In the genomic region with DNA sequence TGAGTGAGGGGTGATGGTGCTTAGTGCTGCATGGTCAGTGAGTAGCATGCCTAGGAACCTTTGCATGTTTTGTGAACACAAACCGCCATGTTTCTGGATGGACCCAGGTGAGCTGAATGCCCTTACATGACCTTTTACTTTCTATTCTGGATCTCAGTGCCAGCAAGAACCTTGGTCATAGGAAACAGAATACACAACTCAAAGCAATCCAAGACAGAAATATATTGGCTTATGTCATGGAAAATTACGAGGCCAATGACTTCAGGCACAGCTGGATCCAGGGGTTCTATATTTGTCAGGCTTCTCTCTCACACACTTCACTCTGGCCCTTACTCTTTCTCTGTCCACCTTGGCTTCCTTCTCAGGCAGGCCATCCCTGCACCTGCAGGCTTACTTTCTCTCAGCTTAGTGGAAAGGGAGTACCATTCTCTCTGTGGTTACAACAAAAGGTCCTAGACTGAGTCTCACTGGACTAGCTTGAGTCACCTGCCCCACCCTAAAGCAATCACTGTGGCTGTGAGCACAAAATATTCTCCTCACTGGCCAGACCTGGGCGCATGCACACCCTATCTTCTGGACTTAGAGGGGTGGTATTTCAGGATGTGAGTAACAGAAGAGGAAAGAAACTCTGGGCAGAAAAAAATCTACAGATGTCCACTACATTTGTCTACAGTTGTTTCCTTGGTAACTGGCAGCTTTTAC, we compare ENCODE assay signal across 8 cellular contexts. TPM values are rescaled to one million over a fixed set of nuclear protein-coding genes. Genes with fewer than 3 reads are reported as not detected.
DNase-seq lines count a peak whose midpoint lies in the region; ATAC-seq, FAIRE-seq and TF ChIP-seq lines count a peak whose summit lies in the region.
"Had no signal": no experiment of that assay in that cellular context is flagged by ENCODE, and none has a peak within 500 bp of the region (broad histone marks: within the 10 kb centered on the region; RNA-seq: fewer than 3 reads in every experiment).

No MANE protein-coding gene starts in this region.

- H2BK120ac ChIP-seq in mesendoderm (ENCODE audit: low read depth, low read length), result no peak overlapping the region

- TF ChIP-seq POLR2A in H54 (IDR thresholded peaks at IDR 0.05; ENCODE audit: low read depth, low read length) (no peak), gastrocnemius medialis (IDR thresholded peaks at IDR 0.05) (no peak)

- peaks cover 0 to 4% of the 10 kb centered on the region in 2 donors for H3K4me1 ChIP-seq in gastrocnemius medialis
- no peaks in the 10 kb centered on the region for H3K4me1 ChIP-seq in mesendoderm (ENCODE audit: control insufficient read depth, low read depth, low read length)
- H3K4me1 ChIP-seq: vagina had no signal

- H2AK5ac ChIP-seq in mesendoderm (ENCODE audit: low read length), result no peak overlapping the region

- in situ Hi-C loops in gastrocnemius medialis (cut with MboI; ENCODE audit: low sequenced_read_pairs in 4 of 4), result no loop called here

- no peaks in the 10 kb centered on the region for H3K9me3 ChIP-seq in gastrocnemius medialis
- H3K9me3 ChIP-seq: vagina had no signal

- H2BK5ac ChIP-seq in mesendoderm (ENCODE audit: low read length), result no peak overlapping the region

- H3K4me2 ChIP-seq in mesendoderm (ENCODE audit: low read length), result no peak overlapping the region

- no peak overlapping the region for H3K27ac ChIP-seq in epithelial cell of prostate
- peak overlapping the region in 3 of 4 donors; percentile 4 to 57 (median 49) for H3K27ac ChIP-seq in gastrocnemius medialis
- H3K27ac ChIP-seq in mesendoderm (ENCODE audit: low read depth, low read length), result no peak overlapping the region
- H3K27ac ChIP-seq: vagina had no signal

- FAIRE-seq in H54 (lab: Jason Lieb, UNC) (peak; percentile 71), D721Med (lab: Jason Lieb, UNC) (no peak)

- no peak overlapping the region for H3K18ac ChIP-seq in mesendoderm (ENCODE audit: low read length)

- no peak overlapping the region for H3K9ac ChIP-seq in mesendoderm (ENCODE audit: low read length)

- H3K79me2 ChIP-seq in mesendoderm (ENCODE audit: control insufficient read depth, insufficient read depth, low read length), result no peaks in the 10 kb centered on the region

- no peak overlapping the region for H4K8ac ChIP-seq in mesendoderm (ENCODE audit: low read depth, low read length)

- H3K27me3 ChIP-seq in gastrocnemius medialis (no peaks in the 10 kb centered on the region), mesendoderm (ENCODE audit: insufficient read depth, low read length, poor library complexity) (no peaks in the 10 kb centered on the region)
- H3K27me3 ChIP-seq: vagina had no signal

- H4K5ac ChIP-seq in mesendoderm (ENCODE audit: low read length), result no peak overlapping the region

- H3K79me1 ChIP-seq in mesendoderm (ENCODE audit: low read length), result no peaks in the 10 kb centered on the region

- WGBS in mesendoderm (ENCODE audit: extremely low coverage, insufficient coverage, low lambda C conversion rate), result no CpG with 5 or more reads among the region's 3 CpGs

- H3K56ac ChIP-seq in mesendoderm (ENCODE audit: low read length), result no peak overlapping the region

- ATAC-seq in gastrocnemius medialis, result peak; percentile 73 to 80

- no peaks in the 10 kb centered on the region for H3K36me3 ChIP-seq in gastrocnemius medialis
- H3K36me3 ChIP-seq in mesendoderm (ENCODE audit: control insufficient read depth, insufficient read depth, low read length), result no peaks in the 10 kb centered on the region
- H3K36me3 ChIP-seq: vagina had no signal

- H2BK15ac ChIP-seq in mesendoderm (replicated peaks; ENCODE audit: low read depth), result no peak overlapping the region

- no peak overlapping the region for H3K4me3 ChIP-seq in gastrocnemius medialis
- no peak overlapping the region for H3K4me3 ChIP-seq in mesendoderm (ENCODE audit: low read length)
- H3K4me3 ChIP-seq: vagina had no signal

- H3K23ac ChIP-seq in mesendoderm (ENCODE audit: low read length), result no peak overlapping the region

- no peak overlapping the region for H3K4ac ChIP-seq in mesendoderm (ENCODE audit: low read depth, low read length)

- TF ChIP-seq CTCF in gastrocnemius medialis (IDR thresholded peaks at IDR 0.05 in 4 of 5, conservative IDR thresholded peaks at IDR 0.05 in 1 of 5) (no peak), D721Med (IDR thresholded peaks at IDR 0.05; ENCODE audit: insufficient read depth, missing control alignments) (no peak)

- DNase-seq in H54 (ENCODE audit: insufficient read length, low spot score) (no peak), RPMI8226 (peak; percentile 84), epithelial cell of prostate (ENCODE audit: low read depth, low spot score) (peak; percentile 29), gastrocnemius medialis (no peak), mesendoderm (no peak), T1000 (lab: John Stamatoyannopoulos, UW) (no peak), D721Med (ENCODE audit: insufficient read length, low spot score) (no peak)

- intact Hi-C loops in gastrocnemius medialis (cut with DNase I; ENCODE audit: low total_unique reads), result no loop called here

RNA-seq across cellular contexts. Expression of gene CPNE2, which starts 20.4 kb away (rescaled TPM):
- 10 to 100 TPM; 11.7 to 20.0 (median 17.2) TPM for total RNA-seq in gastrocnemius medialis
- polyA plus RNA-seq in mesendoderm (2013, experiment 1 of 2), result 8.8 TPM
- 9.5 TPM for polyA plus RNA-seq in mesendoderm (2013, experiment 2 of 2)

Comparison
In these comparisons a context has a peak if more than half of its experiments do, and no peak if none do; other contexts are left out.
1. DNase-seq: peak in RPMI8226 (single experiment) and epithelial cell of prostate (single experiment); none in H54 (single experiment), gastrocnemius medialis (0 of 2), mesendoderm (single experiment), T1000 (single experiment) and D721Med (single experiment).
2. H3K27ac ChIP-seq: peak in gastrocnemius medialis (3 of 4); none in epithelial cell of prostate (single experiment) and mesendoderm (single experiment).